In the genomic region with DNA sequence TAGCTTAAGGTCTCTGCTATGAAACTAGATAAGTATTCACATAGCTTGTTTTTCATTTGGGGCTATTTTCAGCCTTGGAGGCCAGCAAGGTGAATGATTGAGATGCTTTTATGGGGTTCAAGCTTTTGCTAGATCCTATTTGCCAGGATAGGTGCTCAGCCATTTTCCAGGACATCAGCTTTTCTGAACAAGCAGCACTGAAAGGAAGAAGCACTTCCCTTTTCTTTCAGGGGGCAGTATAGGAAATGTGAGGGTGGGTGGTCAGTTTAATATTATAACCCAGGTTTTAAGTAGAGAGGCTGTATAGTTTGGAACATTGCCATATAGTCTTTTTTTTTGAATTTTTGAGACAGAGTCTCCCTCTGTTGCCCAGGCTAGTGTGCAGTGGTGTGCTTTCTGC, we compare ENCODE assay signal across 19 cellular contexts.
"Had no signal": no experiment of that assay in that cellular context is flagged by ENCODE, and none has a peak within 500 bp of the region (broad histone marks: within the 10 kb centered on the region; RNA-seq: fewer than 3 reads in every experiment).

No MANE protein-coding gene starts in this region.

- H3K9me3 Mint-ChIP-seq: activated CD4-positive, alpha-beta memory T cell treated with anti-CD3 and anti-CD28 coated beads for 36 hours; activated naive CD4-positive, alpha-beta T cell treated with anti-CD3 and anti-CD28 coated beads for 36 hours; activated T-helper 2 cell treated with anti-CD3 and anti-CD28 coated beads, Interferon-gamma antibody, Interleukin-2, Interleukin-4, amounts not matched to agents 10 μg/mL and 5 μg/mL and 100 μg/mL, durations not matched to agents 14 hours and 24 hours and 36 hours; central memory CD8-positive, alpha-beta T cell; stimulated activated naive CD8-positive, alpha-beta T cell treated with anti-CD3 and anti-CD28 coated beads, Interleukin-15, amount 100 ng/mL, for 72 hours; WTC11 had no signal

- H3K27ac Mint-ChIP-seq: activated CD4-positive, alpha-beta memory T cell treated with anti-CD3 and anti-CD28 coated beads for 36 hours; activated T-helper 2 cell treated with anti-CD3 and anti-CD28 coated beads, Interferon-gamma antibody, Interleukin-2, Interleukin-4, amounts not matched to agents 10 μg/mL and 5 μg/mL and 100 μg/mL, durations not matched to agents 14 hours and 24 hours and 36 hours; WTC11 had no signal

- ATAC-seq: right cardiac atrium; stimulated activated naive CD8-positive, alpha-beta T cell treated with anti-CD3 and anti-CD28 coated beads, Interleukin-15, amount 100 ng/mL, for 72 hours; WTC11 had no signal

- H3K27me3 Mint-ChIP-seq: activated CD4-positive, alpha-beta memory T cell treated with anti-CD3 and anti-CD28 coated beads for 36 hours; central memory CD8-positive, alpha-beta T cell; stimulated activated naive CD8-positive, alpha-beta T cell treated with anti-CD3 and anti-CD28 coated beads, Interleukin-15, amount 100 ng/mL, for 72 hours had no signal

- H3K4me3 ChIP-seq: ascending aorta, colonic mucosa, prostate gland, skin epidermis, suprapubic skin, transverse colon, uterus had no signal

- H3K27ac ChIP-seq: ascending aorta, colonic mucosa, prostate gland, skin epidermis, suprapubic skin, transverse colon, uterus had no signal

- H3K9me3 ChIP-seq: ascending aorta, colonic mucosa, prostate gland, suprapubic skin, transverse colon, uterus had no signal

- H3K36me3 Mint-ChIP-seq: WTC11 had no signal

- DNase-seq: activated CD4-positive, alpha-beta memory T cell treated with anti-CD3 and anti-CD28 coated beads for 36 hours; activated CD4-positive, alpha-beta T cell treated with anti-CD3 and anti-CD28 coated beads for 4 hours; activated naive CD4-positive, alpha-beta T cell treated with anti-CD3 and anti-CD28 coated beads for 36 hours; colonic mucosa; foreskin melanocyte; hypothalamus; mammary epithelial cell; right cardiac atrium; stimulated activated naive CD8-positive, alpha-beta T cell treated with anti-CD3 and anti-CD28 coated beads, Interleukin-15, amount 100 ng/mL, for 72 hours; transverse colon; uterus had no signal

- H3K36me3 ChIP-seq: ascending aorta, colonic mucosa, prostate gland, suprapubic skin, transverse colon, uterus had no signal

- H3K4me3 Mint-ChIP-seq: activated CD4-positive, alpha-beta memory T cell treated with anti-CD3 and anti-CD28 coated beads for 36 hours; activated naive CD4-positive, alpha-beta T cell treated with anti-CD3 and anti-CD28 coated beads for 36 hours; central memory CD8-positive, alpha-beta T cell; neural crest cell; stimulated activated naive CD8-positive, alpha-beta T cell treated with anti-CD3 and anti-CD28 coated beads, Interleukin-15, amount 100 ng/mL, for 72 hours; WTC11 had no signal

- H3K4me1 ChIP-seq: colonic mucosa, prostate gland, uterus had no signal

- H3K4me1 Mint-ChIP-seq: neural crest cell, WTC11 had no signal
